In the genomic region with DNA sequence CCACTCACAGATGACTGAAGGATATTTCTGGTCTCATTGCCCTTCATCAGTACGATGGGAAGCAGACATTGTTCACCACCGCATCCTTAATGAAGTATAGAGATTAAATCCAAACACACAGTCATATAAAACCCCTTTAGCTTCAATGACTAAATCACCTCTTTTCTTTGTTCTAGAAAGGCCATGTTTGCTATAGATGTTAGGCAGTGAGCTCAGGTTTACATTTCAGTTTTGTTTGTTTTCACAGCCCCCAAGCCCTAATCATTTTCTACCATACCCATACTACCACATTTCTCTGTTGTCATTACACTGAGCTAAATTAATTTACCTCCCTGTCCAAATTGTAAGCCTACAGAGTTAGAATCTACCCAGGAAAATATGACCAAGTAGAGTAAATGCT, we compare ENCODE assay signal across 21 cellular contexts.
DNase-seq lines count a peak whose midpoint lies in the region; TF ChIP-seq lines count a peak whose summit lies in the region.
"Had no signal": no experiment of that assay in that cellular context is flagged by ENCODE, and none has a peak within 500 bp of the region (broad histone marks: within the 10 kb centered on the region; RNA-seq: fewer than 3 reads in every experiment).

No MANE protein-coding gene starts in this region.

- peak; percentile 66 for DNase-seq in NCI-H2029 treated with DMSO at 0.1 percent for 48 hours (lab: John Stamatoyannopoulos, UW)
- DNase-seq in NCI-H2029 (lab: John Stamatoyannopoulos, UW), result no peak
- DNase-seq in DMS153 (lab: John Stamatoyannopoulos, UW), result peak; percentile 62
- peak; percentile 84 for DNase-seq in NCI-H146 treated with DMSO at 0.1 percent for 48 hours (lab: John Stamatoyannopoulos, UW; ENCODE audit: unreplicated experiment)
- DNase-seq in cortex of kidney (lab: John Stamatoyannopoulos, UW), result no peak
- DNase-seq in SW 1271 (lab: John Stamatoyannopoulos, UW), result no peak
- no peak for DNase-seq in activated T-cell treated with anti-CD3 and anti-CD28 coated beads for 4 hours
- DNase-seq: 8988T; CD4-positive, CD25-positive, alpha-beta regulatory T cell; DMS79 treated with DMSO at 0.1 percent for 48 hours; GF-D8; HCEC 1CT; KBM-7; NCI-H1694 treated with DMSO at 0.1 percent for 48 hours; NCI-H2227 treated with DMSO at 0.1 percent for 48 hours; NCI-H526 treated with DMSO at 0.1 percent for 48 hours; NK-92 treated with Interleukin-12 subunit alpha and Interleukin-12 subunit beta, amount 100 ng/mL, for 24 hours; PC-3; SJCRH30; T-helper 2 cell had no signal

- no peak for TF ChIP-seq CTCF in VCaP (conservative IDR thresholded peaks at IDR 0.05)

- H3K27ac ChIP-seq in VCaP, result peak overlapping the region; percentile 17
- H3K27ac ChIP-seq: SJCRH30 had no signal

Comparison
In these comparisons a context has a peak if more than half of its experiments do, and no peak if none do; other contexts are left out.
1. DNase-seq: peak in NCI-H2029 treated with DMSO at 0.1 percent for 48 hours (single experiment), DMS153 (single experiment) and NCI-H146 treated with DMSO at 0.1 percent for 48 hours (single experiment); none in NCI-H2029 (single experiment), cortex of kidney (single experiment), SW 1271 (0 of 2) and activated T-cell treated with anti-CD3 and anti-CD28 coated beads for 4 hours (single experiment).